ENCODE assay signal across 8 cellular contexts in genomic region chr19:3250675-3251074, GRCh38. TPM values are rescaled to one million over a fixed set of nuclear protein-coding genes. Genes with fewer than 3 reads are reported as not detected.
DNase-seq lines count a peak whose midpoint lies in the region; TF ChIP-seq lines count a peak whose summit lies in the region.

No MANE protein-coding gene starts in this region.

- H3K36me3 Mint-ChIP-seq in activated CD4-positive, alpha-beta T cell treated with anti-CD3 and anti-CD28 coated beads, Interleukin-2, amount 10 ng/mL, durations not matched to agents 7 days and 5 days (ENCODE audit: low read depth): no peaks in the 10 kb centered on the region

- no peaks in the 10 kb centered on the region for H3K27me3 Mint-ChIP-seq in activated CD4-positive, alpha-beta T cell treated with anti-CD3 and anti-CD28 coated beads, Interleukin-2, amount 10 ng/mL, durations not matched to agents 7 days and 5 days

- DNase-seq in stimulated activated naive CD4-positive, alpha-beta T cell (lab: John Stamatoyannopoulos, UW): peak in 5 of 6 experiments; percentile 9 to 28 (median 19)
- DNase-seq in stimulated activated naive CD4-positive, alpha-beta T cell treated with Interleukin-2 at 50 U/mL for 16 hours (lab: John Stamatoyannopoulos, UW): no peak
- DNase-seq in activated CD4-positive, alpha-beta T cell treated with anti-CD3 and anti-CD28 coated beads, Interleukin-2, amount 10 ng/mL, durations not matched to agents 7 days and 5 days: peak; percentile 35
- DNase-seq in esophagus muscularis mucosa (ENCODE audit: extremely low spot score) (no peak), DMS79 treated with DMSO at 0.1 percent for 48 hours (lab: John Stamatoyannopoulos, UW) (no peak), 8988T (no peak), NCI-H446 treated with DMSO at 0.1 percent for 48 hours (lab: John Stamatoyannopoulos, UW) (no peak)
- peak; percentile 52 for DNase-seq in stimulated activated CD4-positive, alpha-beta T cell treated with anti-CD3 and anti-CD28 coated beads, Interleukin-4, amount 100 ng/mL, for 24 hours

- peaks cover 0 to 53% (median 3%) of the 10 kb centered on the region in 4 donors for H3K27me3 ChIP-seq in esophagus muscularis mucosa

- H3K27ac ChIP-seq in esophagus muscularis mucosa (replicated peaks in 1 of 4): no peak overlapping the region

- WGBS in esophagus muscularis mucosa: 76% methylated on average over 5 of the region's 7 CpGs

- H3K27ac Mint-ChIP-seq in activated CD4-positive, alpha-beta T cell treated with anti-CD3 and anti-CD28 coated beads, Interleukin-2, amount 10 ng/mL, durations not matched to agents 7 days and 5 days: no peak overlapping the region

- peak; percentile 38 to 61 (median 40) for TF ChIP-seq CTCF in esophagus muscularis mucosa (IDR thresholded peaks at IDR 0.05)

- POLR2A ChIA-PET in activated CD4-positive, alpha-beta T cell treated with anti-CD3 and anti-CD28 coated beads, Interleukin-2, amount 10 ng/mL, durations not matched to agents 7 days and 5 days (lab: Charles Lee): no interaction called here

- no peaks in the 10 kb centered on the region for H3K4me1 Mint-ChIP-seq in activated CD4-positive, alpha-beta T cell treated with anti-CD3 and anti-CD28 coated beads, Interleukin-2, amount 10 ng/mL, durations not matched to agents 7 days and 5 days

- H3K36me3 ChIP-seq in esophagus muscularis mucosa: no peaks in the 10 kb centered on the region

- peaks cover 11% of the 10 kb centered on the region for H3K9me3 Mint-ChIP-seq in activated CD4-positive, alpha-beta T cell treated with anti-CD3 and anti-CD28 coated beads, Interleukin-2, amount 10 ng/mL, durations not matched to agents 7 days and 5 days

- peaks cover 0 to 14% (median 13%) of the 10 kb centered on the region in 4 donors for H3K9me3 ChIP-seq in esophagus muscularis mucosa

- no peak overlapping the region for H3K4me3 Mint-ChIP-seq in activated CD4-positive, alpha-beta T cell treated with anti-CD3 and anti-CD28 coated beads, Interleukin-2, amount 10 ng/mL, durations not matched to agents 7 days and 5 days

- no peaks in the 10 kb centered on the region for H3K4me1 ChIP-seq in esophagus muscularis mucosa

- H3K4me3 ChIP-seq in esophagus muscularis mucosa: no peak overlapping the region

- intact Hi-C loops in esophagus muscularis mucosa (cut with DNase I): no loop called here

- TF ChIP-seq POLR2A in esophagus muscularis mucosa (IDR thresholded peaks at IDR 0.05; ENCODE audit: low read depth): no peak

- CTCF ChIA-PET in activated CD4-positive, alpha-beta T cell treated with anti-CD3 and anti-CD28 coated beads, Interleukin-2, amount 10 ng/mL, durations not matched to agents 7 days and 5 days (lab: Charles Lee): interaction anchor here (0.8 kb wide), 1 partner anchor 165 kb away, joined by 6 read pairs; no protein-coding TSS in a partner anchor

- TF ChIP-seq EP300 in esophagus muscularis mucosa (IDR thresholded peaks at IDR 0.05): no peak

RNA-seq across cellular contexts. Expression of gene CELF5, which starts 26.2 kb away (rescaled TPM):
- under 1 TPM; 0.06 to 0.20 TPM for total RNA-seq in activated CD4-positive, alpha-beta T cell treated with anti-CD3 and anti-CD28 coated beads, Interleukin-2, amount 10 ng/mL, durations not matched to agents 7 days and 5 days
- total RNA-seq in esophagus muscularis mucosa: under 1 TPM in 1 of 4 donors, not detected in 3; 0.17 TPM

Comparison
In these comparisons a context has a peak if more than half of its experiments do, and no peak if none do; other contexts are left out.
1. DNase-seq: peak in stimulated activated naive CD4-positive, alpha-beta T cell (5 of 6), activated CD4-positive, alpha-beta T cell treated with anti-CD3 and anti-CD28 coated beads, Interleukin-2, amount 10 ng/mL, durations not matched to agents 7 days and 5 days (single experiment) and stimulated activated CD4-positive, alpha-beta T cell treated with anti-CD3 and anti-CD28 coated beads, Interleukin-4, amount 100 ng/mL, for 24 hours (single experiment); none in stimulated activated naive CD4-positive, alpha-beta T cell treated with Interleukin-2 at 50 U/mL for 16 hours (single experiment), esophagus muscularis mucosa (single experiment), DMS79 treated with DMSO at 0.1 percent for 48 hours (single experiment), 8988T (single experiment) and NCI-H446 treated with DMSO at 0.1 percent for 48 hours (single experiment).